In the genomic region with DNA sequence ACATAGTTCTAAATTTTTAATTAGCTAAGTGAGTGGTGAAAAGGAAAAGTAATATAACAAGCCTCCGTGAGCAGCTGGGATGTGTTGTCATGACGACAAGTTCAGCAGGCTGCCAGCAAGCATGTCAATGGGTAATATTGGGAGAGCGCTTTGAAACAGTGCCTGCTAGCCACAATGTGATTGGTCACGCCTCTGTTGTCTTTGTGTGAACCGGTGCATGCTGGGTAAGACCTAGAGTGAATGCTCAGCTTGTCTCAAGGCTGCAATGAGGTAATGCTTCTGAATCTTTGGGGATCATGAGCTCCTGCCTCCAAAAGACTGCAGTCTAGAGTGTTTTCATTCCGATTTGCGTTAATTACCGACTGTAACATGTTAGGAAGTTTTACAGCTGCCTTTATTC, we compare ENCODE assay signal across 8 cellular contexts.
DNase-seq lines count a peak whose midpoint lies in the region; ATAC-seq lines count a peak whose summit lies in the region.

No MANE protein-coding gene starts in this region.

- ATAC-seq in GM18520 (IDR thresholded peaks at IDR 0.05; ENCODE audit: unreplicated experiment) (no peak), HG03280 (IDR thresholded peaks at IDR 0.05; ENCODE audit: unreplicated experiment) (no peak)
- ATAC-seq in stimulated activated memory B cell treated with anti-CD40 and anti-IgM and Interleukin-4, amounts not matched to agents 10 μg/mL and 1 μg/mL and 100 μg/mL, for 72 hours, result no peak

- no peak overlapping the region for H3K27ac Mint-ChIP-seq in stimulated activated memory B cell treated with anti-CD40 and anti-IgM and Interleukin-4, amounts not matched to agents 10 μg/mL and 1 μg/mL and 100 μg/mL, for 72 hours

- no peaks in the 10 kb centered on the region for H3K4me1 Mint-ChIP-seq in stimulated activated memory B cell treated with anti-CD40 and anti-IgM and Interleukin-4, amounts not matched to agents 10 μg/mL and 1 μg/mL and 100 μg/mL, for 72 hours

- peaks cover 11% of the 10 kb centered on the region for H3K27me3 Mint-ChIP-seq in stimulated activated memory B cell treated with anti-CD40 and anti-IgM and Interleukin-4, amounts not matched to agents 10 μg/mL and 1 μg/mL and 100 μg/mL, for 72 hours

- H3K9me3 Mint-ChIP-seq in stimulated activated memory B cell treated with anti-CD40 and anti-IgM and Interleukin-4, amounts not matched to agents 10 μg/mL and 1 μg/mL and 100 μg/mL, for 72 hours, result peaks cover under 1% of the 10 kb centered on the region

- no peaks in the 10 kb centered on the region for H3K36me3 Mint-ChIP-seq in stimulated activated memory B cell treated with anti-CD40 and anti-IgM and Interleukin-4, amounts not matched to agents 10 μg/mL and 1 μg/mL and 100 μg/mL, for 72 hours

- peak; percentile 1 for DNase-seq in HCEC 1CT
- peak; percentile 42 for DNase-seq in OCI-M1 (lab: John Stamatoyannopoulos, UW)
- DNase-seq in foreskin melanocyte, result peak; percentile 91
- DNase-seq in putamen (ENCODE audit: low spot score), result peak; percentile 96
- DNase-seq in activated effector memory CD4-positive, alpha-beta T cell treated with anti-CD3 and anti-CD28 coated beads, Interleukin-2, amount 50 U/mL, for 16 hours, result no peak

- no peak overlapping the region for H3K4me3 Mint-ChIP-seq in stimulated activated memory B cell treated with anti-CD40 and anti-IgM and Interleukin-4, amounts not matched to agents 10 μg/mL and 1 μg/mL and 100 μg/mL, for 72 hours
